8 cellular contexts compared by ENCODE assay signal in genomic region chr14:22112004-22112403, GRCh38.
A peak's percentile ranks its signal among the peaks of the same experiment; 100 is the strongest.
DNase-seq lines count a peak whose midpoint lies in the region; ATAC-seq and TF ChIP-seq lines count a peak whose summit lies in the region.

No MANE protein-coding gene starts in this region.

- intact Hi-C loops in CD14-positive monocyte (cut with micrococcal nuclease) = no loop called here

- H3K36me3 Mint-ChIP-seq in CD14-positive monocyte = no peaks in the 10 kb centered on the region
- no peaks in the 10 kb centered on the region for H3K36me3 Mint-ChIP-seq in activated T-cell treated with anti-CD3 and anti-CD28 coated beads, Interleukin-2, amount 50 U/mL, for 24 hours (ENCODE audit: low read depth)
- no peaks in the 10 kb centered on the region for H3K36me3 Mint-ChIP-seq in stimulated activated naive B cell treated with anti-CD40 and anti-IgM and Interleukin-4, amounts not matched to agents 10 μg/mL and 1 μg/mL and 100 μg/mL, for 72 hours

- no peaks in the 10 kb centered on the region for H3K27me3 ChIP-seq in kidney epithelial cell (ENCODE audit: control insufficient read depth, insufficient read depth, low read length)

- no peaks in the 10 kb centered on the region for H3K4me1 Mint-ChIP-seq in CD14-positive monocyte
- peaks cover 32% of the 10 kb centered on the region for H3K4me1 Mint-ChIP-seq in activated T-cell treated with anti-CD3 and anti-CD28 coated beads, Interleukin-2, amount 50 U/mL, for 24 hours (ENCODE audit: low read depth)
- H3K4me1 Mint-ChIP-seq in stimulated activated naive B cell treated with anti-CD40 and anti-IgM and Interleukin-4, amounts not matched to agents 10 μg/mL and 1 μg/mL and 100 μg/mL, for 72 hours = no peaks in the 10 kb centered on the region

- no peak overlapping the region for H3K4me3 ChIP-seq in kidney epithelial cell (ENCODE audit: low read depth, low read length)

- H3K27ac Mint-ChIP-seq in CD14-positive monocyte = no peak overlapping the region
- H3K27ac Mint-ChIP-seq in activated T-cell treated with anti-CD3 and anti-CD28 coated beads, Interleukin-2, amount 50 U/mL, for 24 hours = peak overlapping the region; percentile 82
- H3K27ac Mint-ChIP-seq in stimulated activated naive B cell treated with anti-CD40 and anti-IgM and Interleukin-4, amounts not matched to agents 10 μg/mL and 1 μg/mL and 100 μg/mL, for 72 hours = no peak overlapping the region

- no peak for TF ChIP-seq EP300 in Ishikawa (IDR thresholded peaks at IDR 0.05; ENCODE audit: borderline replicate concordance)

- H3K4me3 Mint-ChIP-seq in CD14-positive monocyte = no peak overlapping the region
- peak overlapping the region; percentile 72 for H3K4me3 Mint-ChIP-seq in activated T-cell treated with anti-CD3 and anti-CD28 coated beads, Interleukin-2, amount 50 U/mL, for 24 hours
- H3K4me3 Mint-ChIP-seq in stimulated activated naive B cell treated with anti-CD40 and anti-IgM and Interleukin-4, amounts not matched to agents 10 μg/mL and 1 μg/mL and 100 μg/mL, for 72 hours = no peak overlapping the region

- no peaks in the 10 kb centered on the region for H3K9me3 Mint-ChIP-seq in CD14-positive monocyte
- no peaks in the 10 kb centered on the region for H3K9me3 Mint-ChIP-seq in activated T-cell treated with anti-CD3 and anti-CD28 coated beads, Interleukin-2, amount 50 U/mL, for 24 hours
- no peaks in the 10 kb centered on the region for H3K9me3 Mint-ChIP-seq in stimulated activated naive B cell treated with anti-CD40 and anti-IgM and Interleukin-4, amounts not matched to agents 10 μg/mL and 1 μg/mL and 100 μg/mL, for 72 hours

- peak; percentile 67 for TF ChIP-seq RAD21 in Ishikawa (IDR thresholded peaks at IDR 0.05; ENCODE audit: low read depth)

- TF ChIP-seq CTCF in CD14-positive monocyte (IDR thresholded peaks at IDR 0.05) (peak; percentile 65), kidney epithelial cell (IDR thresholded peaks at IDR 0.05; ENCODE audit: insufficient read depth, low read length, poor library complexity, severe bottlenecking) (peak; percentile 61)

- ATAC-seq in GM18502 (IDR thresholded peaks at IDR 0.05; ENCODE audit: poor library complexity, unreplicated experiment) (no peak), HG03108 (IDR thresholded peaks at IDR 0.05; ENCODE audit: unreplicated experiment) (no peak)
- ATAC-seq in stimulated activated naive B cell treated with anti-CD40 and anti-IgM and Interleukin-4, amounts not matched to agents 10 μg/mL and 1 μg/mL and 100 μg/mL, for 72 hours (replicated peaks) = no peak

- DNase-seq in CD14-positive monocyte (ENCODE audit: low spot score) (no peak), kidney epithelial cell (ENCODE audit: low read depth) (no peak), NCI-H2081 (lab: John Stamatoyannopoulos, UW) (no peak)
- DNase-seq in activated T-cell treated with anti-CD3 and anti-CD28 coated beads, Interleukin-2, amount 50 U/mL, for 24 hours = peak; percentile 60
- DNase-seq in stimulated activated naive B cell treated with anti-CD40 and anti-IgM and Interleukin-4, amounts not matched to agents 10 μg/mL and 1 μg/mL and 100 μg/mL, for 72 hours = no peak

- H3K27me3 Mint-ChIP-seq in CD14-positive monocyte (ENCODE audit: low read depth in 3 of 3) = peaks cover 0 to 2% (median 2%) of the 10 kb centered on the region in 3 donors
- H3K27me3 Mint-ChIP-seq in activated T-cell treated with anti-CD3 and anti-CD28 coated beads, Interleukin-2, amount 50 U/mL, for 24 hours = no peaks in the 10 kb centered on the region
- H3K27me3 Mint-ChIP-seq in stimulated activated naive B cell treated with anti-CD40 and anti-IgM and Interleukin-4, amounts not matched to agents 10 μg/mL and 1 μg/mL and 100 μg/mL, for 72 hours = peaks cover 10 to 51% of the 10 kb centered on the region in 2 donors

- H3K36me3 ChIP-seq in kidney epithelial cell (ENCODE audit: control insufficient read depth, insufficient read depth, low read length) = no peaks in the 10 kb centered on the region

TF ChIP-seq in Ishikawa, 13 proteins besides CTCF, POLR2A, EP300 and RAD21:
- no peak for TF ChIP-seq USF1 (IDR thresholded peaks at IDR 0.05)
- TF ChIP-seq ZBTB7A (IDR thresholded peaks at IDR 0.05; ENCODE audit: low read depth) = no peak
- no peak for TF ChIP-seq TEAD4 (IDR thresholded peaks at IDR 0.05)
- TF ChIP-seq CREB1 (IDR thresholded peaks at IDR 0.05; ENCODE audit: low read depth) = no peak
- TF ChIP-seq TAF1 (IDR thresholded peaks at IDR 0.05; ENCODE audit: low read depth) = no peak
- no peak for TF ChIP-seq REST (IDR thresholded peaks at IDR 0.05; ENCODE audit: low read depth)
- TF ChIP-seq CEBPB (IDR thresholded peaks at IDR 0.05) = no peak
- no peak for TF ChIP-seq NFIC (IDR thresholded peaks at IDR 0.05)
- no peak for TF ChIP-seq YY1 (IDR thresholded peaks at IDR 0.05; ENCODE audit: low read depth)
- no peak for TF ChIP-seq TCF12 (IDR thresholded peaks at IDR 0.05; ENCODE audit: low read depth)
